31 cellular contexts compared by ENCODE assay signal in the genomic region with DNA sequence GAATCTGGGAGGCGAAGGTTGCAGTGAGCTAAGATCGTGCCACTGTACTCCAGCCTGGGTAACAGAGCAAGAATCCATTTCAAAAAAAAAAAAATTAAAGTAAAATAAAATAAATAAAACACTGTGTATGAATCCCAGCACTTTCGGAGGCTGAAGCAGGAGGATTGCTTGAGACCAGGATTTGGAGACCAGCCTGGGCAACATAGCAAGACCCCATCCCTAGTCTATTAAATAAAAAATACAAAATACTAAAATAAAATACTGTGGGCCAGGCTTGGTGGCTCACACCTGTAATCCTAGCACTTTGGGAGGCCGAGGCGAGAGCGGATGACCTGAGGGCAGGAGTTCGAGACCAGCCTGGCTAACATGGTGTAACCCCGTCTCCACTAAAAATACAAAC.
"Had no signal": no experiment of that assay in that cellular context is flagged by ENCODE, and none has a peak within 500 bp of the region (broad histone marks: within the 10 kb centered on the region; RNA-seq: fewer than 3 reads in every experiment).

No MANE protein-coding gene starts in this region.

- H3K9me3 ChIP-seq: adrenal gland, body of pancreas, breast epithelium had no signal

- H3K27ac ChIP-seq: adrenal gland, body of pancreas, brain microvascular endothelial cell, breast epithelium, VCaP had no signal

- H3K36me3 ChIP-seq: breast epithelium had no signal

- H3K4me3 ChIP-seq: adrenal gland, body of pancreas, breast epithelium had no signal

- H3K4me1 ChIP-seq: adrenal gland, body of pancreas, breast epithelium had no signal

- H3K27me3 ChIP-seq: adrenal gland, body of pancreas, brain microvascular endothelial cell, breast epithelium had no signal

- FAIRE-seq: astrocyte, TTC549 had no signal

- DNase-seq: activated B cell treated with CpG ODN at 0.5 μM for 24 hours; activated CD4-positive, alpha-beta memory T cell treated with anti-CD3 and anti-CD28 coated beads for 36 hours; activated CD4-positive, alpha-beta T cell treated with anti-CD3 and anti-CD28 coated beads for 4 hours; activated CD4-positive, alpha-beta T cell treated with anti-CD3 and anti-CD28 coated beads, Interleukin-2, amount 10 ng/mL, durations not matched to agents 24 days and 14 days; activated CD4-positive, alpha-beta T cell treated with anti-CD3 and anti-CD28 coated beads, Interleukin-2, amount 50 U/mL, for 1 hour; activated CD4-positive, alpha-beta T cell treated with anti-CD3 and anti-CD28 coated beads, Interleukin-2, amount 50 U/mL, for 4 hours; activated CD4-positive, CD25-positive, alpha-beta regulatory T cell treated with anti-CD3 and anti-CD28 coated beads, Interleukin-2, amount 50 U/mL, for 72 hours; activated CD8-positive, alpha-beta memory T cell treated with anti-CD3 and anti-CD28 coated beads, Interleukin-2, amount 50 U/mL, for 4 hours; activated CD8-positive, alpha-beta T cell treated with anti-CD3 and anti-CD28 coated beads for 36 hours; activated effector memory CD4-positive, alpha-beta T cell treated with anti-CD3 and anti-CD28 coated beads, Interleukin-2, amount 50 U/mL, for 16 hours; activated gamma-delta T cell treated with Interleukin-2 at 50 U/mL for 16 hours; activated naive CD4-positive, alpha-beta T cell; activated naive CD4-positive, alpha-beta T cell treated with anti-CD3 and anti-CD28 coated beads for 36 hours; activated naive CD4-positive, alpha-beta T cell treated with anti-CD3 and anti-CD28 coated beads, Interleukin-2, amount 50 U/mL, for 16 hours; activated naive CD8-positive, alpha-beta T cell treated with anti-CD3 and anti-CD28 coated beads for 36 hours; activated T-cell treated with anti-CD3 and anti-CD28 coated beads for 4 hours; activated T-cell treated with anti-CD3 and anti-CD28 coated beads, Interleukin-2, amount 50 U/mL, for 1 hour; activated T-cell treated with anti-CD3 and anti-CD28 coated beads, Interleukin-2, amount 50 U/mL, for 4 hours; activated T-cell treated with anti-CD3 and anti-CD28 coated beads, Interleukin-2, amount 50 U/mL, for 72 hours; adrenal gland; amniotic stem cell; aorta; body of pancreas; brain microvascular endothelial cell; central memory CD4-positive, alpha-beta T cell; T-helper 2 cell; T-helper 9 cell had no signal
